1 cellular context compared by ENCODE assay signal in genomic region chr19:39409207-39409885, GRCh38.
A peak's percentile ranks its signal among the peaks of the same experiment; 100 is the strongest.
TF ChIP-seq lines count a peak whose summit lies in the region.

No MANE protein-coding gene starts in this region.

TF ChIP-seq in HepG2, 621 proteins besides CTCF, POLR2A, EP300 and RAD21 (continued from another document and continues in another):
- TF ChIP-seq SMARCC2 (IDR thresholded peaks at IDR 0.05) (no peak), MLX (CRISPR knock-in tag; IDR thresholded peaks at IDR 0.05) (no peak), ZNF781 (CRISPR knock-in tag; IDR thresholded peaks at IDR 0.05; ENCODE audit: borderline replicate concordance, not compliant biosample characterization) (no peak), ZNF318 (CRISPR knock-in tag; IDR thresholded peaks at IDR 0.05) (no peak), HNRNPLL (IDR thresholded peaks at IDR 0.05; ENCODE audit: low read depth, low read length, poor library complexity, severe bottlenecking) (no peak), NFKBIZ (CRISPR knock-in tag; IDR thresholded peaks at IDR 0.05) (no peak), TERF1 (CRISPR knock-in tag; IDR thresholded peaks at IDR 0.05) (no peak), CBX5 (CRISPR knock-in tag; IDR thresholded peaks at IDR 0.05; ENCODE audit: borderline replicate concordance) (no peak), SETDB1 (CRISPR knock-in tag; IDR thresholded peaks at IDR 0.05; ENCODE audit: borderline replicate concordance) (no peak), LBX2 (CRISPR knock-in tag; IDR thresholded peaks at IDR 0.05; ENCODE audit: borderline replicate concordance) (no peak), RAD51 (IDR thresholded peaks at IDR 0.05; ENCODE audit: borderline replicate concordance) (no peak), KDM1A (CRISPR knock-in tag; IDR thresholded peaks at IDR 0.05) (no peak), MYNN (CRISPR knock-in tag; IDR thresholded peaks at IDR 0.05; ENCODE audit: low read depth) (no peak), REPIN1 (CRISPR knock-in tag; IDR thresholded peaks at IDR 0.05; ENCODE audit: borderline replicate concordance, low read depth) (no peak), GLI4 (CRISPR knock-in tag; IDR thresholded peaks at IDR 0.05; ENCODE audit: borderline replicate concordance) (no peak), ZMYM3 (CRISPR knock-in tag; IDR thresholded peaks at IDR 0.05) (no peak), NCOA5 (CRISPR knock-in tag; IDR thresholded peaks at IDR 0.05) (no peak), XBP1 (CRISPR knock-in tag; IDR thresholded peaks at IDR 0.05) (no peak), BHLHE40 (IDR thresholded peaks at IDR 0.05; ENCODE audit: low read length) (no peak), U2AF1 (optimal IDR thresholded peaks at IDR 0.05; ENCODE audit: low read depth, low read length) (no peak), ZNF605 (CRISPR knock-in tag; IDR thresholded peaks at IDR 0.05) (0 out of 2 replicates have a peak, but pooled peaks have one; percentile 53), ZNF451 (CRISPR knock-in tag; IDR thresholded peaks at IDR 0.05) (no peak), ZNF10 (CRISPR knock-in tag; IDR thresholded peaks at IDR 0.05; ENCODE audit: borderline replicate concordance, low read depth) (no peak), NFIB (CRISPR knock-in tag; IDR thresholded peaks at IDR 0.05; ENCODE audit: borderline replicate concordance) (no peak), ELF4 (CRISPR knock-in tag; IDR thresholded peaks at IDR 0.05; ENCODE audit: borderline replicate concordance) (no peak), FUBP1 (CRISPR knock-in tag; IDR thresholded peaks at IDR 0.05; ENCODE audit: borderline replicate concordance) (no peak), ZNF775 (CRISPR knock-in tag; IDR thresholded peaks at IDR 0.05; ENCODE audit: borderline replicate concordance) (no peak), ZSCAN5A (CRISPR knock-in tag; IDR thresholded peaks at IDR 0.05; ENCODE audit: borderline replicate concordance) (0 out of 2 replicates have a peak, but pooled peaks have one; percentile 30), AFF4 (CRISPR knock-in tag; IDR thresholded peaks at IDR 0.05) (no peak), DRAP1 (CRISPR knock-in tag; IDR thresholded peaks at IDR 0.05) (peak; percentile 40; the same call in 1 of the 2 replicates), HDAC1 (CRISPR knock-in tag; IDR thresholded peaks at IDR 0.05) (peak; percentile 27; the same call in 1 of the 2 replicates), HNRNPUL1 (IDR thresholded peaks at IDR 0.05; ENCODE audit: low read depth, low read length) (no peak), ZNF652 (CRISPR knock-in tag; IDR thresholded peaks at IDR 0.05; ENCODE audit: borderline replicate concordance, low read depth) (peak; percentile 71), ZFX (CRISPR knock-in tag; IDR thresholded peaks at IDR 0.05; ENCODE audit: low read depth) (peak; percentile 12; the same call in 1 of the 2 replicates), SRSF1 (optimal IDR thresholded peaks at IDR 0.05; ENCODE audit: low read depth, low read length) (no peak), CAMTA2 (CRISPR knock-in tag; IDR thresholded peaks at IDR 0.05; ENCODE audit: borderline replicate concordance) (no peak), ZNF383 (CRISPR knock-in tag; IDR thresholded peaks at IDR 0.05; ENCODE audit: borderline replicate concordance) (no peak), ZNF83 (CRISPR knock-in tag; IDR thresholded peaks at IDR 0.05; ENCODE audit: borderline replicate concordance) (no peak), SNAPC2 (CRISPR knock-in tag; IDR thresholded peaks at IDR 0.05) (no peak), USF2 (IDR thresholded peaks at IDR 0.05; ENCODE audit: low read depth, low read length) (no peak), USF2 (CRISPR knock-in tag; IDR thresholded peaks at IDR 0.05; ENCODE audit: borderline replicate concordance) (no peak), ZFP82 (CRISPR knock-in tag; IDR thresholded peaks at IDR 0.05; ENCODE audit: borderline replicate concordance) (no peak; the same call in 1 of the 2 replicates), ONECUT2 (CRISPR knock-in tag; IDR thresholded peaks at IDR 0.05) (no peak)
